Comparison of ENCODE assay signal across 8 cellular contexts in genomic region chr15:68053997-68054657, GRCh38.
A peak's percentile ranks its signal among the peaks of the same experiment; 100 is the strongest.
DNase-seq lines count a peak whose midpoint lies in the region; ATAC-seq and FAIRE-seq lines count a peak whose summit lies in the region.

Gene PIAS1, plus strand, starts transcription at chr15:68054315. Its CDS starts 12 bp downstream, at chr15:68054327.

- peaks cover 26% of the 10 kb centered on the region for H3K36me3 Mint-ChIP-seq in effector memory CD8-positive, alpha-beta T cell (ENCODE audit: insufficient read depth)
- H3K36me3 Mint-ChIP-seq in memory B cell = no peaks in the 10 kb centered on the region

- H3K4me1 Mint-ChIP-seq in effector memory CD8-positive, alpha-beta T cell (ENCODE audit: low read depth in 2 of 2) = peaks cover 25 to 42% of the 10 kb centered on the region in 2 donors
- peaks cover 23% of the 10 kb centered on the region for H3K4me1 Mint-ChIP-seq in memory B cell

- no peaks in the 10 kb centered on the region for H3K9me3 Mint-ChIP-seq in effector memory CD8-positive, alpha-beta T cell
- no peaks in the 10 kb centered on the region for H3K9me3 Mint-ChIP-seq in memory B cell

- ATAC-seq in GM21367 (IDR thresholded peaks at IDR 0.05; ENCODE audit: unreplicated experiment) (peak; percentile 66), memory B cell (ENCODE audit: low read depth) (peak; percentile 86)
- ATAC-seq in effector memory CD8-positive, alpha-beta T cell (replicated peaks) = peak; percentile 89

- H3K4me3 Mint-ChIP-seq in effector memory CD8-positive, alpha-beta T cell = peak within 1 kb of the TSS; percentile 91 to 92
- H3K4me3 Mint-ChIP-seq in memory B cell = peak within 1 kb of the TSS; percentile 92

- peak within 1 kb of the TSS; percentile 83 to 90 for H3K27ac Mint-ChIP-seq in effector memory CD8-positive, alpha-beta T cell
- H3K27ac Mint-ChIP-seq in memory B cell = peak within 1 kb of the TSS; percentile 92

- peaks cover 0 to 11% of the 10 kb centered on the region in 2 donors for H3K27me3 Mint-ChIP-seq in effector memory CD8-positive, alpha-beta T cell
- H3K27me3 Mint-ChIP-seq in memory B cell = no peaks in the 10 kb centered on the region

- peak; percentile 76 for DNase-seq in COLO829 (ENCODE audit: low spot score)
- peak; percentile 93 for DNase-seq in HTR-8/SVneo (ENCODE audit: insufficient read length, low spot score)
- DNase-seq in NOMO-1 treated with DMSO at 0.1 percent for 48 hours (lab: John Stamatoyannopoulos, UW; ENCODE audit: unreplicated experiment) = peak; percentile 91
- peak; percentile 85 to 91 for DNase-seq in activated CD8-positive, alpha-beta memory T cell treated with anti-CD3 and anti-CD28 coated beads for 4 hours (ENCODE audit: low read depth in 2 of 2)
- DNase-seq in effector memory CD8-positive, alpha-beta T cell = peak; percentile 90 to 92 (median 90)
- peak; percentile 81 to 91 for DNase-seq in memory B cell (ENCODE audit: low spot score in 2 of 2)
- DNase-seq in stimulated activated CD8-positive, alpha-beta memory T cell treated with anti-CD3 and anti-CD28 coated beads, Interleukin-12 subunit alpha, Interleukin-12 subunit beta, amount 100 ng/mL, for 1 hour (ENCODE audit: low read depth) = peak; percentile 89

- peak; percentile 98 for FAIRE-seq in HTR-8/SVneo (lab: Jason Lieb, UNC)

Comparison
In these comparisons a context has a peak if more than half of its experiments do, and no peak if none do; other contexts are left out.
1. Peak in every context shown above with its lines: DNase-seq and ATAC-seq.